Comparison of ENCODE assay signal across 17 cellular contexts in genomic region chr2:137208361-137208973, GRCh38.
DNase-seq lines count a peak whose midpoint lies in the region; ATAC-seq and TF ChIP-seq lines count a peak whose summit lies in the region.
"Had no signal": no experiment of that assay in that cellular context is flagged by ENCODE, and none has a peak within 500 bp of the region (broad histone marks: within the 10 kb centered on the region; RNA-seq: fewer than 3 reads in every experiment).

No MANE protein-coding gene starts in this region.

- no peaks in the 10 kb centered on the region for H3K4me1 ChIP-seq in trophoblast cell (ENCODE audit: control insufficient read depth in 1 of 2, insufficient read depth in 2 of 2, low read length in 2 of 2)
- H3K4me1 ChIP-seq: esophagus muscularis mucosa, SJCRH30 had no signal

- H3K9me3 ChIP-seq in trophoblast cell (ENCODE audit: insufficient read depth, low read depth, low read length) = no peaks in the 10 kb centered on the region
- H3K9me3 ChIP-seq: esophagus muscularis mucosa, SJCRH30 had no signal

- no peak overlapping the region for H2AK5ac ChIP-seq in trophoblast cell (ENCODE audit: low read length)

- H3K4me3 ChIP-seq in fibroblast of mammary gland (ENCODE audit: control insufficient read depth, low read depth, low read length) (no peak overlapping the region), trophoblast cell (ENCODE audit: low read depth, low read length) (no peak overlapping the region)
- H3K4me3 ChIP-seq: esophagus muscularis mucosa, GM23338, SJCRH30 had no signal

- no peak overlapping the region for H3K4ac ChIP-seq in trophoblast cell (ENCODE audit: low read depth, low read length)

- no peak overlapping the region for H3K27ac ChIP-seq in trophoblast cell (ENCODE audit: low read depth, low read length)
- H3K27ac ChIP-seq: esophagus muscularis mucosa, SJCRH30, VCaP had no signal

- POLR2A ChIA-PET in naive thymus-derived CD8-positive, alpha-beta T cell (lab: Charles Lee) = no interaction called here

- no peak overlapping the region for H3K23ac ChIP-seq in trophoblast cell (ENCODE audit: low read length)

- H3K27me3 Mint-ChIP-seq in naive thymus-derived CD8-positive, alpha-beta T cell = peaks cover 0 to 9% (median 1%) of the 10 kb centered on the region in 5 donors
- no peaks in the 10 kb centered on the region for H3K27me3 Mint-ChIP-seq in activated T-helper 1 cell treated with anti-CD3 and anti-CD28 coated beads, Interleukin-12 subunit alpha, Interleukin-12 subunit beta, Interleukin-2, Interleukin-4 antibody, amounts not matched to agents 30 ng/mL and 10 ng/mL and 1 ng/mL, durations not matched to agents 14 hours and 24 hours and 36 hours (ENCODE audit: insufficient read depth)
- H3K27me3 Mint-ChIP-seq: activated naive CD8-positive, alpha-beta T cell had no signal

- no peak overlapping the region for H3K18ac ChIP-seq in trophoblast cell (ENCODE audit: low read length)

- no peak overlapping the region for H3K9ac ChIP-seq in trophoblast cell (ENCODE audit: low read length)

- H3K79me1 ChIP-seq in trophoblast cell (ENCODE audit: low read length) = no peaks in the 10 kb centered on the region

- no peak overlapping the region for H3K4me2 ChIP-seq in trophoblast cell (ENCODE audit: low read length)

- H3K9me3 Mint-ChIP-seq in naive thymus-derived CD8-positive, alpha-beta T cell = peaks cover 0 to 4% (median 0%) of the 10 kb centered on the region in 9 donors
- H3K9me3 Mint-ChIP-seq in activated T-helper 1 cell treated with anti-CD3 and anti-CD28 coated beads, Interleukin-12 subunit alpha, Interleukin-12 subunit beta, Interleukin-2, Interleukin-4 antibody, amounts not matched to agents 30 ng/mL and 10 ng/mL and 1 ng/mL, durations not matched to agents 14 hours and 24 hours and 36 hours = no peaks in the 10 kb centered on the region
- H3K9me3 Mint-ChIP-seq: GM23338 had no signal

- H3K27ac Mint-ChIP-seq in naive thymus-derived CD8-positive, alpha-beta T cell = no peak overlapping the region
- no peak overlapping the region for H3K27ac Mint-ChIP-seq in activated T-helper 1 cell treated with anti-CD3 and anti-CD28 coated beads, Interleukin-12 subunit alpha, Interleukin-12 subunit beta, Interleukin-2, Interleukin-4 antibody, amounts not matched to agents 30 ng/mL and 10 ng/mL and 1 ng/mL, durations not matched to agents 14 hours and 24 hours and 36 hours
- H3K27ac Mint-ChIP-seq: activated naive CD8-positive, alpha-beta T cell; GM23338 had no signal

- no peak overlapping the region for H4K12ac ChIP-seq in trophoblast cell (ENCODE audit: low read depth, low read length)

- no peak overlapping the region for H2AFZ ChIP-seq in trophoblast cell (ENCODE audit: insufficient read depth, low read length, poor library complexity)
- H2AFZ ChIP-seq: GM23338 had no signal

- DNase-seq in EL (peak; percentile 73), RPMI7951 (ENCODE audit: low read depth) (peak; percentile 85), fibroblast of mammary gland (ENCODE audit: low read depth) (peak; percentile 81), trophoblast cell (peak; percentile 44 to 76), NCI-H1092 (lab: John Stamatoyannopoulos, UW) (no peak)
- DNase-seq in naive thymus-derived CD8-positive, alpha-beta T cell = no peak
- no peak for DNase-seq in activated T-helper 1 cell treated with anti-CD3 and anti-CD28 coated beads, Interleukin-12 subunit alpha, Interleukin-12 subunit beta, Interleukin-2, Interleukin-4 antibody, amounts not matched to agents 30 ng/mL and 10 ng/mL and 1 ng/mL, durations not matched to agents 14 hours and 24 hours and 36 hours (ENCODE audit: low spot score)
- DNase-seq: Karpas-422; NCI-H2081 treated with DMSO at 0.1 percent for 48 hours; NCI-H82; stimulated activated CD4-positive, alpha-beta T cell treated with anti-CD3 and anti-CD28 coated beads, Interleukin-4, amount 100 ng/mL, for 1 hour had no signal

- intact Hi-C loops in activated T-helper 1 cell treated with anti-CD3 and anti-CD28 coated beads, Interleukin-12 subunit alpha, Interleukin-12 subunit beta, Interleukin-2, Interleukin-4 antibody, amounts not matched to agents 30 ng/mL and 10 ng/mL and 1 ng/mL, durations not matched to agents 14 hours and 24 hours and 36 hours (cut with micrococcal nuclease) = no loop called here

- H3K27me3 ChIP-seq in trophoblast cell (ENCODE audit: insufficient read depth, low read length) = no peaks in the 10 kb centered on the region
- H3K27me3 ChIP-seq: esophagus muscularis mucosa, SJCRH30 had no signal

- no peaks in the 10 kb centered on the region for H3K4me1 Mint-ChIP-seq in naive thymus-derived CD8-positive, alpha-beta T cell
- H3K4me1 Mint-ChIP-seq in activated T-helper 1 cell treated with anti-CD3 and anti-CD28 coated beads, Interleukin-12 subunit alpha, Interleukin-12 subunit beta, Interleukin-2, Interleukin-4 antibody, amounts not matched to agents 30 ng/mL and 10 ng/mL and 1 ng/mL, durations not matched to agents 14 hours and 24 hours and 36 hours (ENCODE audit: low read depth) = no peaks in the 10 kb centered on the region

- H3K4me3 Mint-ChIP-seq in naive thymus-derived CD8-positive, alpha-beta T cell = no peak overlapping the region
- no peak overlapping the region for H3K4me3 Mint-ChIP-seq in activated T-helper 1 cell treated with anti-CD3 and anti-CD28 coated beads, Interleukin-12 subunit alpha, Interleukin-12 subunit beta, Interleukin-2, Interleukin-4 antibody, amounts not matched to agents 30 ng/mL and 10 ng/mL and 1 ng/mL, durations not matched to agents 14 hours and 24 hours and 36 hours
- H3K4me3 Mint-ChIP-seq: activated naive CD8-positive, alpha-beta T cell; GM23338 had no signal

- H3K14ac ChIP-seq in trophoblast cell (ENCODE audit: low read length) = no peak overlapping the region

- H2BK5ac ChIP-seq in trophoblast cell (ENCODE audit: low read depth, low read length, poor library complexity) = no peak overlapping the region

- no peak for ATAC-seq in naive thymus-derived CD8-positive, alpha-beta T cell
- no peak for ATAC-seq in GM21381 (IDR thresholded peaks at IDR 0.05; ENCODE audit: unreplicated experiment)
- ATAC-seq: GM23338 had no signal

- H3K36me3 ChIP-seq in trophoblast cell (ENCODE audit: control insufficient read depth in 1 of 2, insufficient read depth in 2 of 2, low read length in 2 of 2) = no peaks in the 10 kb centered on the region
- H3K36me3 ChIP-seq: esophagus muscularis mucosa, SJCRH30 had no signal

- no peak overlapping the region for H4K8ac ChIP-seq in trophoblast cell (ENCODE audit: low read depth, low read length)

- no peaks in the 10 kb centered on the region for H3K36me3 Mint-ChIP-seq in naive thymus-derived CD8-positive, alpha-beta T cell
- H3K36me3 Mint-ChIP-seq in activated T-helper 1 cell treated with anti-CD3 and anti-CD28 coated beads, Interleukin-12 subunit alpha, Interleukin-12 subunit beta, Interleukin-2, Interleukin-4 antibody, amounts not matched to agents 30 ng/mL and 10 ng/mL and 1 ng/mL, durations not matched to agents 14 hours and 24 hours and 36 hours (ENCODE audit: low read depth) = no peaks in the 10 kb centered on the region
- H3K36me3 Mint-ChIP-seq: activated naive CD8-positive, alpha-beta T cell had no signal

- no peak overlapping the region for H4K91ac ChIP-seq in trophoblast cell (ENCODE audit: low read depth, low read length)

- H2BK120ac ChIP-seq in trophoblast cell (ENCODE audit: insufficient read depth, low read length, poor library complexity) = no peak overlapping the region

- no peak overlapping the region for H2BK12ac ChIP-seq in trophoblast cell (ENCODE audit: low read length)

- H3K79me2 ChIP-seq in trophoblast cell (ENCODE audit: control insufficient read depth, insufficient read depth, low read length, poor library complexity) = no peaks in the 10 kb centered on the region

- no CpG with 5 or more reads among the region's 4 CpGs for WGBS in trophoblast cell (ENCODE audit: extremely low coverage, insufficient coverage, insufficient read length)

- no peak for TF ChIP-seq CTCF in fibroblast of mammary gland (conservative IDR thresholded peaks at IDR 0.05; ENCODE audit: control insufficient read depth, insufficient read depth, low read depth, low read length)

Comparison
In these comparisons a context has a peak if more than half of its experiments do, and no peak if none do; other contexts are left out.
1. DNase-seq: peak in EL (single experiment), RPMI7951 (single experiment), fibroblast of mammary gland (single experiment) and trophoblast cell (2 of 2); none in naive thymus-derived CD8-positive, alpha-beta T cell (0 of 10), activated T-helper 1 cell treated with anti-CD3 and anti-CD28 coated beads, Interleukin-12 subunit alpha, Interleukin-12 subunit beta, Interleukin-2, Interleukin-4 antibody, amounts not matched to agents 30 ng/mL and 10 ng/mL and 1 ng/mL, durations not matched to agents 14 hours and 24 hours and 36 hours (single experiment) and NCI-H1092 (single experiment).